ENCODE assay signal across 8 cellular contexts in genomic region chr1:21814241-21814918, GRCh38. TPM values are rescaled to one million over a fixed set of nuclear protein-coding genes. Genes with fewer than 3 reads are reported as not detected.
DNase-seq lines count a peak whose midpoint lies in the region; ATAC-seq and TF ChIP-seq lines count a peak whose summit lies in the region.

No MANE protein-coding gene starts in this region.

- H4K20me1 ChIP-seq in IMR-90 (ENCODE audit: insufficient read depth, low read length) = peaks cover 9% of the 10 kb centered on the region; the same call in 1 of the 2 replicates

- intact Hi-C loops in CD8-positive, alpha-beta T cell (cut with DNase I, micrococcal nuclease) = loop anchor here in 1 of 2 experiments (10.0 kb wide), 1 partner anchor 150 kb away; no protein-coding TSS in a partner anchor
- intact Hi-C loops in IMR-90 (cut with micrococcal nuclease) = no loop called here

- H3K9ac ChIP-seq in IMR-90 (ENCODE audit: low read depth, low read length) = no peak overlapping the region

- peak overlapping the region; percentile 9 for H2AK9ac ChIP-seq in IMR-90 (replicated peaks; ENCODE audit: low read depth, low read length, poor library complexity)

- no TSS peak for BruUV-seq in IMR-90 (replicated peaks; lab: Mats Ljungman, UMichigan)

- peaks cover 18% of the 10 kb centered on the region for H3K9me1 ChIP-seq in IMR-90 (ENCODE audit: insufficient read depth, low read length)

- no peaks in the 10 kb centered on the region for H3K36me3 ChIP-seq in CD8-positive, alpha-beta T cell (ENCODE audit: insufficient read depth, low read length)
- no peaks in the 10 kb centered on the region for H3K36me3 ChIP-seq in IMR-90 (ENCODE audit: control insufficient read depth, insufficient read depth, low read length)

- no peak for TF ChIP-seq RAD21 in IMR-90 (IDR thresholded peaks at IDR 0.05; ENCODE audit: low read length)

- CTCF ChIA-PET in CD8-positive, alpha-beta T cell (lab: Charles Lee) = no interaction called here
- CTCF ChIA-PET in IMR-90 (lab: Yijun Ruan, JAX) = no interaction called here
- CTCF ChIA-PET in HEK293T (lab: Yijun Ruan, JAX) = no interaction called here

- no peak overlapping the region for H3K56ac ChIP-seq in IMR-90 (ENCODE audit: extremely low read depth, insufficient read depth, low read length)

- peak overlapping the region; percentile 41 for H3K4me3 ChIP-seq in CD8-positive, alpha-beta T cell (ENCODE audit: low read depth, low read length)
- H3K4me3 ChIP-seq in IMR-90 (ENCODE audit: insufficient read depth, low read depth, low read length) (peak overlapping the region; percentile 33), iPS-18c (ENCODE audit: insufficient read depth, low read depth, low read length) (peak overlapping the region; percentile 41; the same call in 1 of the 2 replicates)

- H3K27me3 Mint-ChIP-seq in CD8-positive, alpha-beta T cell (ENCODE audit: low read depth) = peaks cover 18% of the 10 kb centered on the region
- H3K27me3 Mint-ChIP-seq in activated naive CD8-positive, alpha-beta T cell treated with anti-CD3 and anti-CD28 coated beads, Interleukin-2, amount 10 ng/mL, durations not matched to agents 7 days and 5 days = peaks cover 19% of the 10 kb centered on the region

- no peak for TF ChIP-seq POLR2A in IMR-90 (IDR thresholded peaks at IDR 0.05; ENCODE audit: low read depth, low read length)

- POLR2A ChIA-PET in CD8-positive, alpha-beta T cell (lab: Charles Lee) = no interaction called here
- POLR2A ChIA-PET in IMR-90 (lab: Charles Lee; ENCODE audit: unreplicated experiment) (no interaction called here), HEK293T (lab: Yijun Ruan, JAX) (no interaction called here)
- POLR2A ChIA-PET in activated naive CD8-positive, alpha-beta T cell treated with anti-CD3 and anti-CD28 coated beads, Interleukin-2, amount 10 ng/mL, durations not matched to agents 7 days and 5 days (lab: Charles Lee) = no interaction called here

- peak overlapping the region; percentile 53 for H3K4me3 Mint-ChIP-seq in CD8-positive, alpha-beta T cell
- H3K4me3 Mint-ChIP-seq in activated naive CD8-positive, alpha-beta T cell treated with anti-CD3 and anti-CD28 coated beads, Interleukin-2, amount 10 ng/mL, durations not matched to agents 7 days and 5 days = peak overlapping the region; percentile 66

- H3K27ac ChIP-seq in CD8-positive, alpha-beta T cell (ENCODE audit: low read depth, low read length) = no peak overlapping the region
- H3K27ac ChIP-seq in IMR-90 (ENCODE audit: insufficient read depth, low read length) = no peak overlapping the region

- in situ Hi-C loops in IMR-90 (cut with MboI; ENCODE audit: low sequenced_read_pairs) = no loop called here

- H3K9me3 ChIP-seq in CD8-positive, alpha-beta T cell (ENCODE audit: low read length) = no peaks in the 10 kb centered on the region
- H3K9me3 ChIP-seq in IMR-90 (ENCODE audit: control insufficient read depth, insufficient read depth, low read length) (peaks cover 2% of the 10 kb centered on the region; the same call in 1 of the 2 replicates), iPS-18c (ENCODE audit: control insufficient read depth, insufficient read depth, low read length) (peaks cover 2% of the 10 kb centered on the region)

- H3K4me2 ChIP-seq in IMR-90 (ENCODE audit: low read depth, low read length) = peak overlapping the region; percentile 73; the same call in 1 of the 2 replicates

- H2BK5ac ChIP-seq in IMR-90 (ENCODE audit: low read depth, low read length, poor library complexity, severe bottlenecking) = no peak overlapping the region

- no peak overlapping the region for H2BK120ac ChIP-seq in IMR-90 (ENCODE audit: low read depth, low read length)

- WGBS in IMR-90 (ENCODE audit: extremely low coverage in 2 of 2, insufficient read length in 1 of 2), 2 experiments = 16% methylated on average over 41 of the region's 65 CpGs; no CpG with 5 or more reads in 1 of the 2 experiments

- H3K4ac ChIP-seq in IMR-90 (ENCODE audit: low read depth, low read length) = no peak overlapping the region

- H3K18ac ChIP-seq in IMR-90 (ENCODE audit: low read depth, low read length) = no peak overlapping the region

- TF ChIP-seq CTCF in CD8-positive, alpha-beta T cell (IDR thresholded peaks at IDR 0.05) = peak; percentile 55
- TF ChIP-seq CTCF in IMR-90 (conservative IDR thresholded peaks at IDR 0.05; ENCODE audit: low read depth, low read length) = peak; percentile 18; the same call in 1 of the 2 replicates

- H2BK20ac ChIP-seq in IMR-90 (ENCODE audit: low read depth, low read length) = no peak overlapping the region

- no peak overlapping the region for H2BK15ac ChIP-seq in IMR-90 (ENCODE audit: low read depth, low read length)

- H3K4me1 ChIP-seq in CD8-positive, alpha-beta T cell (ENCODE audit: insufficient read depth, low read length) = no peaks in the 10 kb centered on the region
- peaks cover 6% of the 10 kb centered on the region for H3K4me1 ChIP-seq in IMR-90 (ENCODE audit: control insufficient read depth, insufficient read depth, low read length)

- dilution Hi-C loops in IMR-90 (cut with HindIII; ENCODE audit: low sequenced_read_pairs, unreplicated experiment) = no loop called here

- peak overlapping the region; percentile 85 for H2AFZ ChIP-seq in IMR-90 (replicated peaks; ENCODE audit: low read length, poor library complexity)

- peak; percentile 72 for ATAC-seq in CD8-positive, alpha-beta T cell
- ATAC-seq in IMR-90 (ENCODE audit: low read depth) (peak; percentile 16; the same call in 1 of the 2 replicates), GM21447 (IDR thresholded peaks at IDR 0.05; ENCODE audit: unreplicated experiment) (no peak)
- peak; percentile 57 for ATAC-seq in activated naive CD8-positive, alpha-beta T cell treated with anti-CD3 and anti-CD28 coated beads, Interleukin-2, amount 10 ng/mL, durations not matched to agents 7 days and 5 days (ENCODE audit: low read depth)

- no peaks in the 10 kb centered on the region; a peak in 1 of 4 replicates for H3K79me1 ChIP-seq in IMR-90 (ENCODE audit: low read depth in 1 of 2, low read length in 2 of 2)

- H3K14ac ChIP-seq in IMR-90 (replicated peaks; ENCODE audit: low read depth, low read length) = no peak overlapping the region

- H4K91ac ChIP-seq in IMR-90 (ENCODE audit: insufficient read depth, low read depth, low read length) = no peak overlapping the region

- no peaks in the 10 kb centered on the region for H3K27me3 ChIP-seq in CD8-positive, alpha-beta T cell (ENCODE audit: insufficient read depth, low read length)
- peaks cover 11% of the 10 kb centered on the region for H3K27me3 ChIP-seq in IMR-90 (ENCODE audit: control insufficient read depth, insufficient read depth, low read length)

- H3K9me3 Mint-ChIP-seq in CD8-positive, alpha-beta T cell = no peaks in the 10 kb centered on the region
- H3K9me3 Mint-ChIP-seq in activated naive CD8-positive, alpha-beta T cell treated with anti-CD3 and anti-CD28 coated beads, Interleukin-2, amount 10 ng/mL, durations not matched to agents 7 days and 5 days = no peaks in the 10 kb centered on the region

- no peak overlapping the region; the same call in 1 of the 2 replicates for H3K23ac ChIP-seq in IMR-90 (ENCODE audit: low read depth, low read length)

- H2AK5ac ChIP-seq in IMR-90 (ENCODE audit: low read depth, low read length) = no peak overlapping the region

- no peak overlapping the region; a peak in 1 of 4 replicates for H4K8ac ChIP-seq in IMR-90 (ENCODE audit: low read depth in 2 of 2, low read length in 2 of 2)

- H3K36me3 Mint-ChIP-seq in CD8-positive, alpha-beta T cell = no peaks in the 10 kb centered on the region
- H3K36me3 Mint-ChIP-seq in activated naive CD8-positive, alpha-beta T cell treated with anti-CD3 and anti-CD28 coated beads, Interleukin-2, amount 10 ng/mL, durations not matched to agents 7 days and 5 days = no peaks in the 10 kb centered on the region

- H3K4me1 Mint-ChIP-seq in CD8-positive, alpha-beta T cell (ENCODE audit: low read depth) = peaks cover 8% of the 10 kb centered on the region
- H3K4me1 Mint-ChIP-seq in activated naive CD8-positive, alpha-beta T cell treated with anti-CD3 and anti-CD28 coated beads, Interleukin-2, amount 10 ng/mL, durations not matched to agents 7 days and 5 days = peaks cover 13% of the 10 kb centered on the region

- no peak overlapping the region for H3K27ac Mint-ChIP-seq in CD8-positive, alpha-beta T cell
- H3K27ac Mint-ChIP-seq in activated naive CD8-positive, alpha-beta T cell treated with anti-CD3 and anti-CD28 coated beads, Interleukin-2, amount 10 ng/mL, durations not matched to agents 7 days and 5 days = no peak overlapping the region

- DNase-seq in CD8-positive, alpha-beta T cell = peak in 3 of 7 experiments; percentile 4 to 59 (median 45)
- DNase-seq in IMR-90 (no peak), HEK293T (ENCODE audit: extremely low spot score) (no peak), NCI-H187 treated with DMSO at 0.1 percent for 48 hours (lab: John Stamatoyannopoulos, UW) (no peak)
- DNase-seq in activated naive CD8-positive, alpha-beta T cell treated with anti-CD3 and anti-CD28 coated beads, Interleukin-2, amount 10 ng/mL, durations not matched to agents 7 days and 5 days = peak; percentile 55
- DNase-seq in stimulated activated CD8-positive, alpha-beta memory T cell treated with anti-CD3 and anti-CD28 coated beads, Interleukin-15, amount 100 ng/mL, for 24 hours (ENCODE audit: low read depth) = peak; percentile 8

- peak overlapping the region; percentile 53; the same call in 1 of the 2 replicates for H4K5ac ChIP-seq in IMR-90 (ENCODE audit: low read depth, low read length)

TF ChIP-seq in IMR-90, 13 proteins besides CTCF, POLR2A, EP300 and RAD21 (continues in another document):
- TF ChIP-seq MAZ (IDR thresholded peaks at IDR 0.05; ENCODE audit: borderline replicate concordance, low read depth, low read length) (no peak), RFX5 (IDR thresholded peaks at IDR 0.05; ENCODE audit: low read depth, low read length) (no peak)

TF ChIP-seq in HEK293T, 16 proteins besides CTCF, POLR2A, EP300 and RAD21 (continues in another document):
- no peak for TF ChIP-seq ARNT (IDR thresholded peaks at IDR 0.05)
- TF ChIP-seq BHLHE40 (IDR thresholded peaks at IDR 0.05; ENCODE audit: borderline replicate concordance) = no peak
- TF ChIP-seq FOXA1 (IDR thresholded peaks at IDR 0.05) = no peak
- no peak for TF ChIP-seq FOXM1 (IDR thresholded peaks at IDR 0.05; ENCODE audit: borderline replicate concordance)

RNA-seq across cellular contexts. Expression of gene LDLRAD2, which starts 2.3 kb away (rescaled TPM):
- not detected for total RNA-seq in CD8-positive, alpha-beta T cell
- not detected in 2 replicates for total RNA-seq in IMR-90 (2012; rRNA removed)
- 0.05 TPM in 1 of 2 replicates, not detected in the other for polyA plus RNA-seq in IMR-90 (2012; rRNA removed)
- 0.03 and 0.17 TPM in 2 replicates for polyA plus RNA-seq in IMR-90 (2012; cell fraction: cytosol; rRNA removed)
- 0.34 and 0.39 TPM in 2 replicates for polyA plus RNA-seq in IMR-90 (2012; cell fraction: nucleus; rRNA removed; ENCODE audit: low replicate concordance)
- under 1 TPM in 1 of 2 experiments, not detected in 1; 0.09 TPM for total RNA-seq in activated naive CD8-positive, alpha-beta T cell treated with anti-CD3 and anti-CD28 coated beads, Interleukin-2, amount 10 ng/mL, durations not matched to agents 7 days and 5 days

RNA-seq across cellular contexts. Expression of gene USP48, which starts 31.4 kb away (rescaled TPM):
- total RNA-seq in CD8-positive, alpha-beta T cell = 10 to 100 TPM; 58.7 to 68.3 TPM
- total RNA-seq in IMR-90 (2012; rRNA removed) = 24.7 and 47.2 TPM in 2 replicates
- 17.1 and 25.0 TPM in 2 replicates for polyA plus RNA-seq in IMR-90 (2012; rRNA removed)
- polyA plus RNA-seq in IMR-90 (2012; cell fraction: cytosol; rRNA removed) = 4.0 and 5.6 TPM in 2 replicates
- polyA plus RNA-seq in IMR-90 (2012; cell fraction: nucleus; rRNA removed; ENCODE audit: low replicate concordance) = 7.8 and 40.6 TPM in 2 replicates
- total RNA-seq in activated naive CD8-positive, alpha-beta T cell treated with anti-CD3 and anti-CD28 coated beads, Interleukin-2, amount 10 ng/mL, durations not matched to agents 7 days and 5 days = 10 to 100 TPM; 79.6 to 85.2 TPM

Comparison
In these comparisons a context has a peak if more than half of its experiments do, and no peak if none do; other contexts are left out.
1. DNase-seq: peak in activated naive CD8-positive, alpha-beta T cell treated with anti-CD3 and anti-CD28 coated beads, Interleukin-2, amount 10 ng/mL, durations not matched to agents 7 days and 5 days (single experiment) and stimulated activated CD8-positive, alpha-beta memory T cell treated with anti-CD3 and anti-CD28 coated beads, Interleukin-15, amount 100 ng/mL, for 24 hours (single experiment); none in IMR-90 (single experiment), HEK293T (single experiment) and NCI-H187 treated with DMSO at 0.1 percent for 48 hours (single experiment).
2. Peak in every context shown above with its lines, with median percentiles within 50 percentile points of each other: H3K4me3 ChIP-seq.